26 cellular contexts compared by ENCODE assay signal in genomic region chr11:108535384-108535955, GRCh38. TPM values are rescaled to one million over a fixed set of nuclear protein-coding genes. Genes with fewer than 3 reads are reported as not detected.
"Had no signal": no experiment of that assay in that cellular context is flagged by ENCODE, and none has a peak within 500 bp of the region (broad histone marks: within the 10 kb centered on the region; RNA-seq: fewer than 3 reads in every experiment).

No MANE protein-coding gene starts in this region.

- H3K4me3 Mint-ChIP-seq: naive thymus-derived CD8-positive, alpha-beta T cell; stimulated activated memory B cell treated with anti-CD40 and anti-IgM and Interleukin-4, amounts not matched to agents 10 μg/mL and 1 μg/mL and 100 μg/mL, for 72 hours; stimulated activated naive CD8-positive, alpha-beta T cell treated with anti-CD3 and anti-CD28 coated beads, Interleukin-15, amount 100 ng/mL, for 72 hours had no signal

- DNase-seq: hippocampal formation; kidney; left colon; left lung; lower lobe of right lung; mammary epithelial cell; mesenchymal stem cell; naive thymus-derived CD8-positive, alpha-beta T cell; pancreas; right lobe of liver; stimulated activated CD4-positive, alpha-beta T cell treated with anti-CD3 and anti-CD28 coated beads, Interleukin-1b, Interleukin-23, amount 100 ng/mL, for 48 hours; stimulated activated CD4-positive, alpha-beta T cell treated with anti-CD3 and anti-CD28 coated beads, Interleukin-2, amount 100 ng/mL, for 48 hours; stimulated activated CD4-positive, alpha-beta T cell treated with anti-CD3 and anti-CD28 coated beads, Interleukin-4, amount 100 ng/mL, for 4 hours; stimulated activated CD8-positive, alpha-beta memory T cell treated with anti-CD3 and anti-CD28 coated beads, Interleukin-4, amount 100 ng/mL, for 48 hours; stimulated activated naive CD4-positive, alpha-beta T cell treated with Interleukin-2 at 50 U/mL for 16 hours; stimulated activated naive CD8-positive, alpha-beta T cell treated with anti-CD3 and anti-CD28 coated beads, Interleukin-15, amount 100 ng/mL, for 72 hours; substantia nigra; testis; thyroid gland; transverse colon; upper lobe of right lung had no signal

- H3K4me3 ChIP-seq: left lung, lower lobe of right lung, pancreas, right atrium auricular region, right lobe of liver, smooth muscle cell, testis, thyroid gland, transverse colon had no signal

- ATAC-seq: left colon; naive thymus-derived CD8-positive, alpha-beta T cell; right lobe of liver; stimulated activated memory B cell treated with anti-CD40 and anti-IgM and Interleukin-4, amounts not matched to agents 10 μg/mL and 1 μg/mL and 100 μg/mL, for 72 hours; stimulated activated naive CD8-positive, alpha-beta T cell treated with anti-CD3 and anti-CD28 coated beads, Interleukin-15, amount 100 ng/mL, for 72 hours had no signal

- H3K27me3 ChIP-seq: left lung, pancreas, right atrium auricular region, right lobe of liver, testis, thyroid gland, transverse colon, upper lobe of right lung had no signal

- H3K36me3 ChIP-seq: left lung, lower lobe of right lung, pancreas, right atrium auricular region, right lobe of liver, thyroid gland, transverse colon, upper lobe of right lung had no signal

- H3K36me3 Mint-ChIP-seq: stimulated activated memory B cell treated with anti-CD40 and anti-IgM and Interleukin-4, amounts not matched to agents 10 μg/mL and 1 μg/mL and 100 μg/mL, for 72 hours had no signal

- H3K27ac ChIP-seq: left lung, lower lobe of right lung, pancreas, right atrium auricular region, right lobe of liver, testis, thyroid gland, transverse colon, upper lobe of right lung had no signal

- H3K4me1 Mint-ChIP-seq: stimulated activated memory B cell treated with anti-CD40 and anti-IgM and Interleukin-4, amounts not matched to agents 10 μg/mL and 1 μg/mL and 100 μg/mL, for 72 hours had no signal

- H3K4me2 ChIP-seq: smooth muscle cell had no signal

- H3K27ac Mint-ChIP-seq: naive thymus-derived CD8-positive, alpha-beta T cell; stimulated activated memory B cell treated with anti-CD40 and anti-IgM and Interleukin-4, amounts not matched to agents 10 μg/mL and 1 μg/mL and 100 μg/mL, for 72 hours; stimulated activated naive CD8-positive, alpha-beta T cell treated with anti-CD3 and anti-CD28 coated beads, Interleukin-15, amount 100 ng/mL, for 72 hours had no signal

- H3K9me3 Mint-ChIP-seq: naive thymus-derived CD8-positive, alpha-beta T cell; stimulated activated memory B cell treated with anti-CD40 and anti-IgM and Interleukin-4, amounts not matched to agents 10 μg/mL and 1 μg/mL and 100 μg/mL, for 72 hours; stimulated activated naive CD8-positive, alpha-beta T cell treated with anti-CD3 and anti-CD28 coated beads, Interleukin-15, amount 100 ng/mL, for 72 hours had no signal

- H3K9me3 ChIP-seq: left lung, lower lobe of right lung, pancreas, right atrium auricular region, right lobe of liver, testis, thyroid gland, transverse colon, upper lobe of right lung had no signal

- H3K27me3 Mint-ChIP-seq: naive thymus-derived CD8-positive, alpha-beta T cell; stimulated activated naive CD8-positive, alpha-beta T cell treated with anti-CD3 and anti-CD28 coated beads, Interleukin-15, amount 100 ng/mL, for 72 hours had no signal

- FAIRE-seq: kidney, pancreas, urothelium cell line had no signal

- H3K4me1 ChIP-seq: left lung, pancreas, right atrium auricular region, right lobe of liver, testis, upper lobe of right lung had no signal

RNA-seq across cellular contexts. Expression of gene EXPH5, which starts 58.1 kb away (rescaled TPM):
- polyA plus RNA-seq: neural cell had no signal
